Comparison of ENCODE assay signal across 10 cellular contexts in genomic region chr14:73718742-73719251, GRCh38. TPM values are rescaled to one million over a fixed set of nuclear protein-coding genes. Genes with fewer than 3 reads are reported as not detected.
DNase-seq lines count a peak whose midpoint lies in the region; ATAC-seq and TF ChIP-seq lines count a peak whose summit lies in the region.
"Had no signal": no experiment of that assay in that cellular context is flagged by ENCODE, and none has a peak within 500 bp of the region (broad histone marks: within the 10 kb centered on the region; RNA-seq: fewer than 3 reads in every experiment).

No MANE protein-coding gene starts in this region.

- no peak for ATAC-seq in GM21825 (IDR thresholded peaks at IDR 0.05; ENCODE audit: unreplicated experiment)
- ATAC-seq: activated CD8-positive, alpha-beta memory T cell treated with anti-CD3 and anti-CD28 coated beads, Interleukin-2, amount 10 ng/mL, durations not matched to agents 7 days and 5 days had no signal

- H3K4me1 ChIP-seq in esophagus muscularis mucosa (peaks cover 46 to 73% (median 62%) of the 10 kb centered on the region in 4 donors), mucosa of rectum (ENCODE audit: control insufficient read depth in 2 of 2, insufficient read depth in 2 of 2, low read length in 2 of 2) (peaks cover 5 to 7% of the 10 kb centered on the region in 2 donors)

- intact Hi-C loops in esophagus muscularis mucosa (cut with DNase I), result loop anchor here (10.0 kb wide), 1 partner anchor 214 kb away; no protein-coding TSS in a partner anchor

- H3K27me3 ChIP-seq in esophagus muscularis mucosa, result no peaks in the 10 kb centered on the region
- H3K27me3 ChIP-seq in mucosa of rectum (ENCODE audit: control insufficient read depth in 2 of 2, insufficient read depth in 2 of 2, low read length in 2 of 2), result no peaks in the 10 kb centered on the region
- H3K27me3 ChIP-seq: thyroid gland had no signal

- H3K4me3 ChIP-seq in esophagus muscularis mucosa (peak overlapping the region; percentile 4 to 45 (median 44)), mucosa of rectum (ENCODE audit: low read length in 2 of 2) (no peak overlapping the region)
- H3K4me3 ChIP-seq: thyroid gland had no signal

- 44% methylated on average over 21 of the region's 41 CpGs for WGBS in esophagus muscularis mucosa

- H3K36me3 ChIP-seq in esophagus muscularis mucosa (peaks cover 38 to 82% (median 64%) of the 10 kb centered on the region in 4 donors), mucosa of rectum (ENCODE audit: control insufficient read depth in 2 of 2, insufficient read depth in 2 of 2, low read length in 2 of 2) (peaks cover 59 to 69% of the 10 kb centered on the region in 2 donors)

- no peak for TF ChIP-seq EP300 in esophagus muscularis mucosa (IDR thresholded peaks at IDR 0.05)

- peak overlapping the region; percentile 86 to 98 (median 92) for H3K27ac ChIP-seq in esophagus muscularis mucosa (replicated peaks in 1 of 4)
- peak overlapping the region; percentile 43 to 65 for H3K27ac ChIP-seq in mucosa of rectum (ENCODE audit: low read depth in 2 of 2, low read length in 2 of 2)
- H3K27ac ChIP-seq in temporal lobe (ENCODE audit: low read depth, low read length), result peak overlapping the region; percentile 82

- peak in 32 of 56 donors; percentile 15 to 62 (median 42) for DNase-seq in amygdala (lab: John Stamatoyannopoulos, UW)
- no peak for DNase-seq in esophagus muscularis mucosa (ENCODE audit: extremely low spot score)
- no peak for DNase-seq in NCI-H446 treated with DMSO at 0.1 percent for 48 hours (lab: John Stamatoyannopoulos, UW)
- DNase-seq in AG20443 (ENCODE audit: low spot score), result no peak
- DNase-seq in stimulated activated naive CD4-positive, alpha-beta T cell treated with Interleukin-2 at 50 U/mL for 16 hours (lab: John Stamatoyannopoulos, UW), result no peak
- DNase-seq: activated CD8-positive, alpha-beta memory T cell treated with anti-CD3 and anti-CD28 coated beads, Interleukin-2, amount 10 ng/mL, durations not matched to agents 7 days and 5 days had no signal

- H3K9ac ChIP-seq in mucosa of rectum (ENCODE audit: low read depth in 1 of 2, low read length in 2 of 2), result no peak overlapping the region

- no peaks in the 10 kb centered on the region for H3K9me3 ChIP-seq in esophagus muscularis mucosa
- H3K9me3 ChIP-seq in mucosa of rectum (ENCODE audit: control insufficient read depth in 2 of 2, low read length in 2 of 2), result no peaks in the 10 kb centered on the region
- H3K9me3 ChIP-seq: thyroid gland had no signal

- TF ChIP-seq POLR2A in esophagus muscularis mucosa (IDR thresholded peaks at IDR 0.05; ENCODE audit: low read depth), result no peak

- TF ChIP-seq CTCF in esophagus muscularis mucosa (IDR thresholded peaks at IDR 0.05), result no peak

RNA-seq across cellular contexts. Expression of gene PNMA1, which starts 4.6 kb away (rescaled TPM):
- 10 to 100 TPM; 34.8 to 74.2 (median 55.0) TPM for total RNA-seq in esophagus muscularis mucosa
- 113 TPM for total RNA-seq in temporal lobe

Comparison
In these comparisons a context has a peak if more than half of its experiments do, and no peak if none do; other contexts are left out.
1. DNase-seq: peak in amygdala (32 of 56); none in esophagus muscularis mucosa (single experiment), NCI-H446 treated with DMSO at 0.1 percent for 48 hours (single experiment), AG20443 (single experiment) and stimulated activated naive CD4-positive, alpha-beta T cell treated with Interleukin-2 at 50 U/mL for 16 hours (single experiment).
2. H3K4me3 ChIP-seq: peak in esophagus muscularis mucosa (4 of 4); none in mucosa of rectum (0 of 2).
3. Peak in every context shown above with its lines, with median percentiles within 50 percentile points of each other: H3K27ac ChIP-seq.